ENCODE assay signal across 8 cellular contexts in genomic region chr10:57338823-57339558, GRCh38.
DNase-seq lines count a peak whose midpoint lies in the region; ATAC-seq and TF ChIP-seq lines count a peak whose summit lies in the region.

No MANE protein-coding gene starts in this region.

- no peak overlapping the region for H3K4me3 Mint-ChIP-seq in nephron progenitor cell
- H3K4me3 Mint-ChIP-seq in stimulated activated memory B cell treated with anti-CD40 and anti-IgM and Interleukin-4, amounts not matched to agents 10 μg/mL and 1 μg/mL and 100 μg/mL, for 72 hours: no peak overlapping the region
- no peak overlapping the region for H3K4me3 Mint-ChIP-seq in activated T-cell treated with anti-CD3 and anti-CD28 coated beads, Interleukin-2, amount 50 U/mL, for 24 hours

- intact Hi-C loops in left ventricle myocardium inferior (cut with micrococcal nuclease) (no loop called here), left ventricle myocardium superior (cut with micrococcal nuclease) (no loop called here)

- no peaks in the 10 kb centered on the region for H3K36me3 Mint-ChIP-seq in nephron progenitor cell (ENCODE audit: low read depth)
- H3K36me3 Mint-ChIP-seq in stimulated activated memory B cell treated with anti-CD40 and anti-IgM and Interleukin-4, amounts not matched to agents 10 μg/mL and 1 μg/mL and 100 μg/mL, for 72 hours: no peaks in the 10 kb centered on the region
- H3K36me3 Mint-ChIP-seq in activated T-cell treated with anti-CD3 and anti-CD28 coated beads, Interleukin-2, amount 50 U/mL, for 24 hours (ENCODE audit: low read depth): no peaks in the 10 kb centered on the region

- no peak overlapping the region for H3K27ac ChIP-seq in left ventricle myocardium inferior (replicated peaks)

- DNase-seq in left ventricle myocardium inferior (no peak), left ventricle myocardium superior (no peak), NCI-H748 (lab: John Stamatoyannopoulos, UW; ENCODE audit: unreplicated experiment) (peak; percentile 45), dedifferentiated amniotic fluid mesenchymal stem cell (ENCODE audit: extremely low spot score) (peak; percentile 47), nephron progenitor cell (peak; percentile 10)
- DNase-seq in activated T-cell treated with anti-CD3 and anti-CD28 coated beads, Interleukin-2, amount 50 U/mL, for 24 hours: no peak

- no peaks in the 10 kb centered on the region for H3K27me3 ChIP-seq in left ventricle myocardium inferior (ENCODE audit: low read depth)

- no peaks in the 10 kb centered on the region for H3K27me3 Mint-ChIP-seq in nephron progenitor cell (ENCODE audit: low read depth, poor library complexity)
- H3K27me3 Mint-ChIP-seq in stimulated activated memory B cell treated with anti-CD40 and anti-IgM and Interleukin-4, amounts not matched to agents 10 μg/mL and 1 μg/mL and 100 μg/mL, for 72 hours: no peaks in the 10 kb centered on the region
- no peaks in the 10 kb centered on the region for H3K27me3 Mint-ChIP-seq in activated T-cell treated with anti-CD3 and anti-CD28 coated beads, Interleukin-2, amount 50 U/mL, for 24 hours

- no peaks in the 10 kb centered on the region for H3K36me3 ChIP-seq in left ventricle myocardium inferior

- peaks cover 17% of the 10 kb centered on the region for H3K9me3 ChIP-seq in left ventricle myocardium inferior (replicated peaks)

- no peak overlapping the region for H3K4me3 ChIP-seq in left ventricle myocardium inferior

- no peak overlapping the region for H3K27ac Mint-ChIP-seq in nephron progenitor cell
- H3K27ac Mint-ChIP-seq in stimulated activated memory B cell treated with anti-CD40 and anti-IgM and Interleukin-4, amounts not matched to agents 10 μg/mL and 1 μg/mL and 100 μg/mL, for 72 hours: no peak overlapping the region
- no peak overlapping the region for H3K27ac Mint-ChIP-seq in activated T-cell treated with anti-CD3 and anti-CD28 coated beads, Interleukin-2, amount 50 U/mL, for 24 hours

- TF ChIP-seq CTCF in left ventricle myocardium inferior (IDR thresholded peaks at IDR 0.05; ENCODE audit: borderline replicate concordance) (peak; percentile 75), nephron progenitor cell (IDR thresholded peaks at IDR 0.05) (peak; percentile 83)

- peaks cover 37% of the 10 kb centered on the region for H3K9me3 Mint-ChIP-seq in nephron progenitor cell
- H3K9me3 Mint-ChIP-seq in stimulated activated memory B cell treated with anti-CD40 and anti-IgM and Interleukin-4, amounts not matched to agents 10 μg/mL and 1 μg/mL and 100 μg/mL, for 72 hours: no peaks in the 10 kb centered on the region
- H3K9me3 Mint-ChIP-seq in activated T-cell treated with anti-CD3 and anti-CD28 coated beads, Interleukin-2, amount 50 U/mL, for 24 hours: peaks cover 7% of the 10 kb centered on the region

- no peaks in the 10 kb centered on the region for H3K4me1 Mint-ChIP-seq in nephron progenitor cell
- H3K4me1 Mint-ChIP-seq in stimulated activated memory B cell treated with anti-CD40 and anti-IgM and Interleukin-4, amounts not matched to agents 10 μg/mL and 1 μg/mL and 100 μg/mL, for 72 hours: no peaks in the 10 kb centered on the region
- H3K4me1 Mint-ChIP-seq in activated T-cell treated with anti-CD3 and anti-CD28 coated beads, Interleukin-2, amount 50 U/mL, for 24 hours (ENCODE audit: low read depth): no peaks in the 10 kb centered on the region

- ATAC-seq in left ventricle myocardium superior (no peak), HG02759 (IDR thresholded peaks at IDR 0.05; ENCODE audit: unreplicated experiment) (peak; percentile 57)
- no peak for ATAC-seq in stimulated activated memory B cell treated with anti-CD40 and anti-IgM and Interleukin-4, amounts not matched to agents 10 μg/mL and 1 μg/mL and 100 μg/mL, for 72 hours

- H3K4me1 ChIP-seq in left ventricle myocardium inferior: no peaks in the 10 kb centered on the region

Comparison
In these comparisons a context has a peak if more than half of its experiments do, and no peak if none do; other contexts are left out.
1. DNase-seq: peak in NCI-H748 (single experiment), dedifferentiated amniotic fluid mesenchymal stem cell (single experiment) and nephron progenitor cell (single experiment); none in left ventricle myocardium inferior (single experiment), left ventricle myocardium superior (single experiment) and activated T-cell treated with anti-CD3 and anti-CD28 coated beads, Interleukin-2, amount 50 U/mL, for 24 hours (single experiment).